ENCODE assay signal across 1 cellular context in the genomic region with DNA sequence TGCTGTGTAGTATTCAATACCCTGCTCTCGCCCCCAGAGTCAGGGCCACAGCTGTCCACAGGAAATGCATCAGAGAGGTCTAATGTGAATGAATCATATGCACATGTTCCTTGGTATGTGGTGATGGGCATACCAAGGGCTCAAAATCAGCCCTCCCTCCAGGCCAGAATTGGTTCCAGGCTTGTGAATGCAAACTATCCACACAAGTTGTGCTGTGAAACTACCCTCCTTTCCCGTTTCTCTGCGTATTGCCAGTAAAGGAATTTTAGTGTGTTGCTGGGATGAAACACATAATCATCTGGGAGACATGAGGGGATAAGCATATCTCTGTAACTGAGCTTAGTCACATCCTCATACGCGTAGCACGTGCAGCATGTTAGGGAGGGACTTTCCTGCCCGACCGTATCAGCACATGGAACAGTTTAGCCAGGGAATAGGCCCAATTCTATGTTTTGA.
TF ChIP-seq lines count a peak whose summit lies in the region.

No MANE protein-coding gene starts in this region.

TF ChIP-seq in SK-N-SH, 30 proteins besides CTCF, POLR2A, EP300 and RAD21 (continued from another document):
- TF ChIP-seq, protein P1, sequence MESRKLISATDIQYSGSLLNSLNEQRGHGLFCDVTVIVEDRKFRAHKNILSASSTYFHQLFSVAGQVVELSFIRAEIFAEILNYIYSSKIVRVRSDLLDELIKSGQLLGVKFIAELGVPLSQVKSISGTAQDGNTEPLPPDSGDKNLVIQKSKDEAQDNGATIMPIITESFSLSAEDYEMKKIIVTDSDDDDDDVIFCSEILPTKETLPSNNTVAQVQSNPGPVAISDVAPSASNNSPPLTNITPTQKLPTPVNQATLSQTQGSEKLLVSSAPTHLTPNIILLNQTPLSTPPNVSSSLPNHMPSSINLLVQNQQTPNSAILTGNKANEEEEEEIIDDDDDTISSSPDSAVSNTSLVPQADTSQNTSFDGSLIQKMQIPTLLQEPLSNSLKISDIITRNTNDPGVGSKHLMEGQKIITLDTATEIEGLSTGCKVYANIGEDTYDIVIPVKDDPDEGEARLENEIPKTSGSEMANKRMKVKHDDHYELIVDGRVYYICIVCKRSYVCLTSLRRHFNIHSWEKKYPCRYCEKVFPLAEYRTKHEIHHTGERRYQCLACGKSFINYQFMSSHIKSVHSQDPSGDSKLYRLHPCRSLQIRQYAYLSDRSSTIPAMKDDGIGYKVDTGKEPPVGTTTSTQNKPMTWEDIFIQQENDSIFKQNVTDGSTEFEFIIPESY (IDR thresholded peaks at IDR 0.05; ENCODE audit: borderline replicate concordance, low read depth) = peak; percentile 61; the same call in 1 of the 2 replicates
- TF ChIP-seq TAF1 (IDR thresholded peaks at IDR 0.05; ENCODE audit: borderline replicate concordance, low read depth, low read length) (peak; percentile 46; the same call in 1 of the 2 replicates), RFX5 (IDR thresholded peaks at IDR 0.05; ENCODE audit: low read length) (no peak), EZH2phosphoT487 (IDR thresholded peaks at IDR 0.05; ENCODE audit: borderline replicate concordance, low read depth) (no peak), ELF1 (IDR thresholded peaks at IDR 0.05) (0 out of 2 replicates have a peak, but pooled peaks have one; percentile 18), NRF1 (IDR thresholded peaks at IDR 0.05; ENCODE audit: low read depth, low read length) (no peak)
- TF ChIP-seq, protein P2, sequence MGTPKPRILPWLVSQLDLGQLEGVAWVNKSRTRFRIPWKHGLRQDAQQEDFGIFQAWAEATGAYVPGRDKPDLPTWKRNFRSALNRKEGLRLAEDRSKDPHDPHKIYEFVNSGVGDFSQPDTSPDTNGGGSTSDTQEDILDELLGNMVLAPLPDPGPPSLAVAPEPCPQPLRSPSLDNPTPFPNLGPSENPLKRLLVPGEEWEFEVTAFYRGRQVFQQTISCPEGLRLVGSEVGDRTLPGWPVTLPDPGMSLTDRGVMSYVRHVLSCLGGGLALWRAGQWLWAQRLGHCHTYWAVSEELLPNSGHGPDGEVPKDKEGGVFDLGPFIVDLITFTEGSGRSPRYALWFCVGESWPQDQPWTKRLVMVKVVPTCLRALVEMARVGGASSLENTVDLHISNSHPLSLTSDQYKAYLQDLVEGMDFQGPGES (IDR thresholded peaks at IDR 0.05; ENCODE audit: low read depth, low read length) = no peak
- TF ChIP-seq, protein P3, sequence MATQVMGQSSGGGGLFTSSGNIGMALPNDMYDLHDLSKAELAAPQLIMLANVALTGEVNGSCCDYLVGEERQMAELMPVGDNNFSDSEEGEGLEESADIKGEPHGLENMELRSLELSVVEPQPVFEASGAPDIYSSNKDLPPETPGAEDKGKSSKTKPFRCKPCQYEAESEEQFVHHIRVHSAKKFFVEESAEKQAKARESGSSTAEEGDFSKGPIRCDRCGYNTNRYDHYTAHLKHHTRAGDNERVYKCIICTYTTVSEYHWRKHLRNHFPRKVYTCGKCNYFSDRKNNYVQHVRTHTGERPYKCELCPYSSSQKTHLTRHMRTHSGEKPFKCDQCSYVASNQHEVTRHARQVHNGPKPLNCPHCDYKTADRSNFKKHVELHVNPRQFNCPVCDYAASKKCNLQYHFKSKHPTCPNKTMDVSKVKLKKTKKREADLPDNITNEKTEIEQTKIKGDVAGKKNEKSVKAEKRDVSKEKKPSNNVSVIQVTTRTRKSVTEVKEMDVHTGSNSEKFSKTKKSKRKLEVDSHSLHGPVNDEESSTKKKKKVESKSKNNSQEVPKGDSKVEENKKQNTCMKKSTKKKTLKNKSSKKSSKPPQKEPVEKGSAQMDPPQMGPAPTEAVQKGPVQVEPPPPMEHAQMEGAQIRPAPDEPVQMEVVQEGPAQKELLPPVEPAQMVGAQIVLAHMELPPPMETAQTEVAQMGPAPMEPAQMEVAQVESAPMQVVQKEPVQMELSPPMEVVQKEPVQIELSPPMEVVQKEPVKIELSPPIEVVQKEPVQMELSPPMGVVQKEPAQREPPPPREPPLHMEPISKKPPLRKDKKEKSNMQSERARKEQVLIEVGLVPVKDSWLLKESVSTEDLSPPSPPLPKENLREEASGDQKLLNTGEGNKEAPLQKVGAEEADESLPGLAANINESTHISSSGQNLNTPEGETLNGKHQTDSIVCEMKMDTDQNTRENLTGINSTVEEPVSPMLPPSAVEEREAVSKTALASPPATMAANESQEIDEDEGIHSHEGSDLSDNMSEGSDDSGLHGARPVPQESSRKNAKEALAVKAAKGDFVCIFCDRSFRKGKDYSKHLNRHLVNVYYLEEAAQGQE (IDR thresholded peaks at IDR 0.05; ENCODE audit: low read depth, low read length) = peak; percentile 58
- TF ChIP-seq, protein P4, sequence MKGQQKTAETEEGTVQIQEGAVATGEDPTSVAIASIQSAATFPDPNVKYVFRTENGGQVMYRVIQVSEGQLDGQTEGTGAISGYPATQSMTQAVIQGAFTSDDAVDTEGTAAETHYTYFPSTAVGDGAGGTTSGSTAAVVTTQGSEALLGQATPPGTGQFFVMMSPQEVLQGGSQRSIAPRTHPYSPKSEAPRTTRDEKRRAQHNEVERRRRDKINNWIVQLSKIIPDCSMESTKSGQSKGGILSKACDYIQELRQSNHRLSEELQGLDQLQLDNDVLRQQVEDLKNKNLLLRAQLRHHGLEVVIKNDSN (IDR thresholded peaks at IDR 0.05; ENCODE audit: borderline replicate concordance, low read depth) = 0 out of 2 replicates have a peak, but pooled peaks have one; percentile 56
- TF ChIP-seq, protein P5, sequence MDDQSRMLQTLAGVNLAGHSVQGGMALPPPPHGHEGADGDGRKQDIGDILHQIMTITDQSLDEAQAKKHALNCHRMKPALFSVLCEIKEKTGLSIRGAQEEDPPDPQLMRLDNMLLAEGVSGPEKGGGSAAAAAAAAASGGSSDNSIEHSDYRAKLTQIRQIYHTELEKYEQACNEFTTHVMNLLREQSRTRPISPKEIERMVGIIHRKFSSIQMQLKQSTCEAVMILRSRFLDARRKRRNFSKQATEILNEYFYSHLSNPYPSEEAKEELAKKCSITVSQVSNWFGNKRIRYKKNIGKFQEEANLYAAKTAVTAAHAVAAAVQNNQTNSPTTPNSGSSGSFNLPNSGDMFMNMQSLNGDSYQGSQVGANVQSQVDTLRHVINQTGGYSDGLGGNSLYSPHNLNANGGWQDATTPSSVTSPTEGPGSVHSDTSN (IDR thresholded peaks at IDR 0.05) = peak; percentile 89
